Comparison of ENCODE assay signal across 19 cellular contexts in the genomic region with DNA sequence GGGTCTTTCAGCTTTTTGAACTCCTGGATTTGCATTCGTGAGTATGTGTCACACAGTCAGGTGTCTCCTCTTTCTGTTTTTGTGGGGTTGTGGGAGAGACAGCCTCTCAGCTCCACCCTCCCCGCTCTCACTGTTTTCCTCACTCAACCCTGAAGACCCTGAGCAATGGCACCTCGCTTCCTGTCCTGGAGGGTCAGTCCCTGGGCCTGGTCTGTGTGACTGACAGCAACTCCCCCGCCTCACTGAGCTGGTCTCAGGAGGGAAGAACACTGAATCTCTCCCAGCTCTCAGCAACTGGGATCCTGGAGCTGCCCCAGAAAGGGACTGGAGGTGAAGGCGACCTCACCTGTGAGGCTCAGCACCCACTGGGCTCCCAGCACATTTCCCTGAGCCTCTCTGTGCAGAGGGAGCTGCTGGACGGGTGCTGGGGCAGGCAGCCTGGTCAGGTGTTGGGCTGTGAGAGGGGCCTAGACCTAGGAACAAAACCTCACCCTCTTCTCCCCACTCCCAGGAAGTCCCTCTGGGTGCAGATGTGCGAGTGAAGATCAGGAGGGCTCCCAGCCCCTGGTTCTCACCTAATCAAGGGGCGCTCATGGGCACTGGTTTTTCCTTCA. TPM values are rescaled to one million over a fixed set of nuclear protein-coding genes. Genes with fewer than 3 reads are reported as not detected.
DNase-seq lines count a peak whose midpoint lies in the region; ATAC-seq, FAIRE-seq and TF ChIP-seq lines count a peak whose summit lies in the region.
"Had no signal": no experiment of that assay in that cellular context is flagged by ENCODE, and none has a peak within 500 bp of the region (broad histone marks: within the 10 kb centered on the region; RNA-seq: fewer than 3 reads in every experiment).

No MANE protein-coding gene starts in this region.

- WGBS in right cardiac atrium, result 83% methylated on average over 8 of the region's 8 CpGs
- WGBS in esophagus muscularis mucosa, result 70% methylated on average over 6 of the region's 8 CpGs
- 69 to 77% methylated on average over 8 of the region's 8 CpGs for WGBS in sigmoid colon, 2 donors

- H3K9me3 ChIP-seq in right cardiac atrium (ENCODE audit: control insufficient read depth, low read length) (no peaks in the 10 kb centered on the region), esophagus muscularis mucosa (no peaks in the 10 kb centered on the region), sigmoid colon (no peaks in the 10 kb centered on the region)
- H3K9me3 ChIP-seq: breast epithelium had no signal

- H3K27ac ChIP-seq in right cardiac atrium (ENCODE audit: low read length), result peak overlapping the region; percentile 12
- peak overlapping the region in 3 of 4 donors; percentile 19 to 41 (median 35) for H3K27ac ChIP-seq in esophagus muscularis mucosa (replicated peaks in 1 of 4)
- peak overlapping the region; percentile 31 to 57 (median 44) for H3K27ac ChIP-seq in sigmoid colon
- H3K27ac ChIP-seq: breast epithelium, RWPE1 had no signal

- no peak for TF ChIP-seq EP300 in esophagus muscularis mucosa (IDR thresholded peaks at IDR 0.05)
- TF ChIP-seq EP300 in sigmoid colon (IDR thresholded peaks at IDR 0.05), result no peak

- TF ChIP-seq CTCF in esophagus muscularis mucosa (IDR thresholded peaks at IDR 0.05) (no peak), sigmoid colon (IDR thresholded peaks at IDR 0.05) (no peak)

- no peak for DNase-seq in right cardiac atrium
- no peak for DNase-seq in cardiac septum (ENCODE audit: low spot score)
- no peak for DNase-seq in esophagus muscularis mucosa (ENCODE audit: extremely low spot score)
- no peak for DNase-seq in sigmoid colon
- no peak for DNase-seq in effector CD4-positive, alpha-beta T cell
- DNase-seq in GM12891 (ENCODE audit: insufficient read length, low spot score), result no peak
- DNase-seq: activated naive CD4-positive, alpha-beta T cell; left colon; NCI-H146; NK-92 treated with Interleukin-12 subunit alpha and Interleukin-12 subunit beta, amount 100 ng/mL, for 24 hours had no signal

- TF ChIP-seq POLR2A in esophagus muscularis mucosa (IDR thresholded peaks at IDR 0.05; ENCODE audit: low read depth), result no peak
- TF ChIP-seq POLR2A in sigmoid colon (IDR thresholded peaks at IDR 0.05), result no peak
- no peak for TF ChIP-seq POLR2A in GM12891 (IDR thresholded peaks at IDR 0.05; ENCODE audit: low read depth, low read length)

- intact Hi-C loops in right cardiac atrium (cut with DNase I) (no loop called here), cardiac septum (cut with DNase I) (no loop called here), esophagus muscularis mucosa (cut with DNase I) (no loop called here), sigmoid colon (cut with DNase I) (no loop called here)

- ATAC-seq in right cardiac atrium, result no peak
- ATAC-seq in HG03342 (IDR thresholded peaks at IDR 0.05; ENCODE audit: unreplicated experiment), result no peak
- ATAC-seq in GM18519 (IDR thresholded peaks at IDR 0.05; ENCODE audit: low FRiP score, unreplicated experiment), result no peak
- ATAC-seq: left colon had no signal

- no peak for FAIRE-seq in GM12891 (lab: Jason Lieb, UNC)
- FAIRE-seq: H54 had no signal

- H3K4me3 ChIP-seq in right cardiac atrium (ENCODE audit: low read length) (no peak overlapping the region), esophagus muscularis mucosa (no peak overlapping the region), sigmoid colon (no peak overlapping the region)
- H3K4me3 ChIP-seq: breast epithelium had no signal

- H3K27me3 ChIP-seq in right cardiac atrium (ENCODE audit: control insufficient read depth, insufficient read depth) (no peaks in the 10 kb centered on the region), esophagus muscularis mucosa (peaks cover 0 to 55% (median 3%) of the 10 kb centered on the region in 4 donors), sigmoid colon (peaks cover 0 to 36% (median 5%) of the 10 kb centered on the region in 3 donors)

- H3K4me1 ChIP-seq in right cardiac atrium (ENCODE audit: control insufficient read depth, insufficient read depth, low read length), result no peaks in the 10 kb centered on the region
- H3K4me1 ChIP-seq in esophagus muscularis mucosa, result no peaks in the 10 kb centered on the region
- no peaks in the 10 kb centered on the region for H3K4me1 ChIP-seq in sigmoid colon
- H3K4me1 ChIP-seq: breast epithelium had no signal

- H3K36me3 ChIP-seq in esophagus muscularis mucosa (no peaks in the 10 kb centered on the region), sigmoid colon (no peaks in the 10 kb centered on the region)
- H3K36me3 ChIP-seq: breast epithelium had no signal

TF ChIP-seq in GM12891, 5 proteins besides CTCF, POLR2A, EP300 and RAD21:
- TF ChIP-seq PAX5 (IDR thresholded peaks at IDR 0.05; ENCODE audit: insufficient read depth, low read length, severe bottlenecking), result no peak
- TF ChIP-seq TAF1 (IDR thresholded peaks at IDR 0.05; ENCODE audit: low read depth, low read length), result no peak
- TF ChIP-seq POU2F2 (IDR thresholded peaks at IDR 0.05; ENCODE audit: low read depth, low read length), result no peak
- TF ChIP-seq POLR2AphosphoS5 (IDR thresholded peaks at IDR 0.05; ENCODE audit: low read depth, low read length), result no peak
- TF ChIP-seq SPI1 (IDR thresholded peaks at IDR 0.05; ENCODE audit: low read depth, low read length), result no peak

RNA-seq across cellular contexts. Expression of a gene that starts 4.2 kb away (rescaled TPM):
- 1 to 10 TPM; 1.3 to 2.4 (median 2.0) TPM for total RNA-seq in right cardiac atrium
- 0.59 TPM for polyA plus RNA-seq in right cardiac atrium
- total RNA-seq in cardiac septum, result 0.70 TPM
- 1 to 10 TPM in 1 of 4 donors, under 1 TPM in 2, not detected in 1; 0.19 to 2.2 (median 0.92) TPM for total RNA-seq in esophagus muscularis mucosa
- total RNA-seq in sigmoid colon, result 1 to 10 TPM; 1.1 to 3.0 (median 1.9) TPM
- polyA plus RNA-seq in sigmoid colon, result 1 to 10 TPM; 1.8 to 8.3 (median 3.1) TPM
- polyA plus RNA-seq in GM12891 (2012; ENCODE audit: low read depth, missing spikeins), result not detected
- total RNA-seq: LHCN-M2, myocyte, progenitor cell of endocrine pancreas had no signal

RNA-seq across cellular contexts. Expression of a gene that starts 13.2 kb away (rescaled TPM):
- total RNA-seq in right cardiac atrium (1 to 10 TPM; 2.9 to 6.0 (median 4.7) TPM), cardiac septum (1.4 TPM), esophagus muscularis mucosa (1 to 10 TPM; 2.0 to 9.4 (median 3.5) TPM), sigmoid colon (1 to 10 TPM; 2.5 to 9.5 (median 7.0) TPM)
- polyA plus RNA-seq in right cardiac atrium (1.2 TPM), sigmoid colon (1 to 10 TPM; 2.4 to 8.8 (median 2.9) TPM)
- not detected for polyA plus RNA-seq in GM12891 (2012; ENCODE audit: low read depth, missing spikeins)
- total RNA-seq: LHCN-M2, myocyte, progenitor cell of endocrine pancreas had no signal

RNA-seq across cellular contexts. Expression of a gene that starts 29.7 kb away (rescaled TPM):
- total RNA-seq in right cardiac atrium (1 to 10 TPM; 4.2 to 5.3 (median 4.4) TPM), cardiac septum (4.2 TPM), esophagus muscularis mucosa (10 to 100 TPM in 3 of 4 donors, 1 to 10 TPM in 1; 7.1 to 18.9 (median 13.7) TPM), sigmoid colon (1 to 10 TPM; 5.7 to 9.0 (median 7.3) TPM)
- polyA plus RNA-seq in right cardiac atrium (2.0 TPM), sigmoid colon (1 to 10 TPM in 1 of 3 donors, under 1 TPM in 2; 0.60 to 2.4 (median 0.92) TPM)
- polyA plus RNA-seq in GM12891 (2012; ENCODE audit: low read depth, missing spikeins), result 1.7 TPM

RNA-seq across cellular contexts. Expression of a gene that starts 55.2 kb away (rescaled TPM):
- total RNA-seq in right cardiac atrium (1 to 10 TPM in 1 of 4 donors, under 1 TPM in 1, not detected in 2; 0.31 to 1.0 TPM), cardiac septum (0.32 TPM), esophagus muscularis mucosa (under 1 TPM in 1 of 4 donors, not detected in 3; 0.52 TPM), sigmoid colon (not detected)
- polyA plus RNA-seq in right cardiac atrium (not detected), sigmoid colon (under 1 TPM in 1 of 3 donors, not detected in 2; 0.51 TPM)
- polyA plus RNA-seq in GM12891 (2012; ENCODE audit: low read depth, missing spikeins), result 0.10 TPM
- total RNA-seq: LHCN-M2, myocyte, subcutaneous adipose tissue had no signal
